8 cellular contexts compared by ENCODE assay signal in the genomic region with DNA sequence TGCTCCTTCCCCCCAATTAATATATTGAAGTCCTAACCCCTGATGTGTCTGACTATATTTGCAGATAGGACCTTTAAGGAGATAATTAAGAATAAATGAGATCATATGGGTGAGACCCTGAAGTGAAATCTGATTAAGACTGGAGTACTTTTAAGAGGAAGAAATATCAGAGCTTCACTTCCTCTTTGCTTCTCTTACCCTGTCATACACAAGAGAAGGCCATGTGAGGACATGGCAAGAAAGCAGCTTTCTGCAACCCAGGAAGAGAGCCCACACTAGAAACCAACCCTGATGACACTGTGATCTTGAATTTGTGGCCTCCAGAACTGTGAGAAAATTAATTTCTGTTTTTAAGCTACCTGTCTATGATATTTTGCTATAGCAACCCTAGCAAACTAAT. TPM values are rescaled to one million over a fixed set of nuclear protein-coding genes. Genes with fewer than 3 reads are reported as not detected.
DNase-seq lines count a peak whose midpoint lies in the region; ATAC-seq lines count a peak whose summit lies in the region.

No MANE protein-coding gene starts in this region.

- no peaks in the 10 kb centered on the region for H3K36me3 Mint-ChIP-seq in IgD-negative memory B cell

- H3K9me3 Mint-ChIP-seq in IgD-negative memory B cell: no peaks in the 10 kb centered on the region

- H3K4me1 Mint-ChIP-seq in IgD-negative memory B cell: peaks cover 22 to 25% (median 22%) of the 10 kb centered on the region in 3 donors

- no peak overlapping the region for H3K4me3 ChIP-seq in effector memory CD4-positive, alpha-beta T cell (ENCODE audit: insufficient read depth, low read depth, low read length, poor library complexity, severe bottlenecking)

- peak; percentile 93 for ATAC-seq in GM18499 (IDR thresholded peaks at IDR 0.05; ENCODE audit: insufficient read depth, unreplicated experiment)
- ATAC-seq in GM21528 (IDR thresholded peaks at IDR 0.05; ENCODE audit: low FRiP score, unreplicated experiment): peak; percentile 92
- ATAC-seq in HG02970 (IDR thresholded peaks at IDR 0.05; ENCODE audit: low FRiP score, unreplicated experiment): no peak

- H3K27me3 ChIP-seq in effector memory CD4-positive, alpha-beta T cell (replicated peaks; ENCODE audit: control insufficient read depth, insufficient read depth, low read length, poor library complexity, severe bottlenecking): no peaks in the 10 kb centered on the region

- H3K27me3 Mint-ChIP-seq in IgD-negative memory B cell: no peaks in the 10 kb centered on the region

- H3K4me1 ChIP-seq in effector memory CD4-positive, alpha-beta T cell (ENCODE audit: control insufficient read depth, insufficient read depth, low read length, poor library complexity, severe bottlenecking): peaks cover 11% of the 10 kb centered on the region

- DNase-seq in effector memory CD4-positive, alpha-beta T cell: no peak
- no peak for DNase-seq in NCI-H510A (lab: John Stamatoyannopoulos, UW)
- no peak for DNase-seq in retina
- DNase-seq in NCI-H2196 treated with DMSO at 0.1 percent for 48 hours (lab: John Stamatoyannopoulos, UW; ENCODE audit: unreplicated experiment): no peak

- peak overlapping the region; percentile 30 to 87 (median 76) for H3K27ac Mint-ChIP-seq in IgD-negative memory B cell

- H3K27ac ChIP-seq in effector memory CD4-positive, alpha-beta T cell (ENCODE audit: insufficient read depth, low read length, poor library complexity, severe bottlenecking): peak overlapping the region; percentile 18

- no peaks in the 10 kb centered on the region for H3K36me3 ChIP-seq in effector memory CD4-positive, alpha-beta T cell (ENCODE audit: control insufficient read depth, insufficient read depth, low read length)

- no peaks in the 10 kb centered on the region for H3K9me3 ChIP-seq in effector memory CD4-positive, alpha-beta T cell (ENCODE audit: control insufficient read depth, low read length)

- H3K4me3 Mint-ChIP-seq in IgD-negative memory B cell: peak overlapping the region in 2 of 4 donors; percentile 61 to 85

RNA-seq across cellular contexts. Expression of gene JMJD1C, which starts 44.2 kb away (rescaled TPM):
- polyA plus RNA-seq in IgD-negative memory B cell: 107 TPM
